In the genomic region with DNA sequence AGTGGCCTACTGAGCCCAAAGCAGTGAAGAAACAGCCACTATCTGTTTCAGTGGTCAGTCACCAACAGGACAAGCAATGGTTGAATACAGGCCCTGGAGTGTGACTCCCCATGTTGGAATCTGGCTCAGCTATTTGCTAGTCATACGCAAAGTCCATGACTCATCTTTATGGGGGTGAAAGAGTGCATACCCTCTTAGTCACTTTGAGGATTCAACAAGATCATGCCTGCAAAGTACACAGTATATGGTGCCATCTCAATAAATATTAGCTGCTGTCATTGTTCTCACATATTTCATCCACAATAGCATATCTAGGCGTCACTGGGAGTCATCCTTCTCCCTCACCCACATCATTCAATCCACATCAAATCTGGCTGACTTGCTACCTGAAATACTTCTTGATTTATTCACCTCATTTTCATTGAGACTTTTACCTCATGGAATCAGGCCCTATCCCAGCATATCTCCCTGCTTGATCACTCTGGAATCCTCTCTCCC, we compare ENCODE assay signal across 1 cellular context.
TF ChIP-seq lines count a peak whose summit lies in the region.

No MANE protein-coding gene starts in this region.

TF ChIP-seq in SK-N-SH treated with all-trans-retinoic acid at 6 μM for 48 hours, 23 proteins besides CTCF, POLR2A, EP300 and RAD21 (continued from another document):
- TF ChIP-seq TCF4 (CRISPR knock-in tag; IDR thresholded peaks at IDR 0.05; ENCODE audit: borderline replicate concordance) (no peak), BACH2 (CRISPR knock-in tag; IDR thresholded peaks at IDR 0.05; ENCODE audit: borderline replicate concordance) (no peak), ZC3H10 (CRISPR knock-in tag; IDR thresholded peaks at IDR 0.05) (no peak)
